ENCODE assay signal across 9 cellular contexts in genomic region chr3:29764603-29765254, GRCh38.
A peak's percentile ranks its signal among the peaks of the same experiment; 100 is the strongest.
DNase-seq lines count a peak whose midpoint lies in the region; ATAC-seq and TF ChIP-seq lines count a peak whose summit lies in the region.
"Had no signal": no experiment of that assay in that cellular context is flagged by ENCODE, and none has a peak within 500 bp of the region (broad histone marks: within the 10 kb centered on the region; RNA-seq: fewer than 3 reads in every experiment).

No MANE protein-coding gene starts in this region.

- H3K4me1 Mint-ChIP-seq in naive thymus-derived CD8-positive, alpha-beta T cell = no peaks in the 10 kb centered on the region
- H3K4me1 Mint-ChIP-seq: B cell had no signal

- H3K36me3 Mint-ChIP-seq in naive thymus-derived CD8-positive, alpha-beta T cell = no peaks in the 10 kb centered on the region

- no peak for TF ChIP-seq POLR2A in upper lobe of left lung (IDR thresholded peaks at IDR 0.05)

- no peak overlapping the region for H3K4me3 ChIP-seq in RWPE2 (ENCODE audit: severe bottlenecking)
- H3K4me3 ChIP-seq in heart right ventricle = no peak overlapping the region
- no peak overlapping the region for H3K4me3 ChIP-seq in upper lobe of left lung

- intact Hi-C loops in heart right ventricle (cut with DNase I) = loop anchor here (1.0 to 10.0 kb wide), 13 partner anchors 72 to 1100 kb away; partner anchors contain the start of gene RBMS3 (in 4 of the 10)

- H3K27me3 Mint-ChIP-seq in naive thymus-derived CD8-positive, alpha-beta T cell = peaks cover 3 to 11% (median 4%) of the 10 kb centered on the region in 5 donors
- H3K27me3 Mint-ChIP-seq: B cell had no signal

- ATAC-seq in RWPE2 (ENCODE audit: low read depth) (peak; percentile 65; the same call in 1 of the 3 replicates), heart right ventricle (peak in 7 of 8 donors; percentile 61 to 77 (median 73)), upper lobe of left lung (ENCODE audit: low FRiP score in 2 of 2) (peak in 1 of 2 donors; percentile 59)
- ATAC-seq in naive thymus-derived CD8-positive, alpha-beta T cell = no peak

- H3K4me3 Mint-ChIP-seq in naive thymus-derived CD8-positive, alpha-beta T cell = no peak overlapping the region
- H3K4me3 Mint-ChIP-seq: B cell had no signal

- H3K4me1 ChIP-seq in RWPE2 (ENCODE audit: insufficient read depth, poor library complexity, severe bottlenecking) (peaks cover 13% of the 10 kb centered on the region), heart right ventricle (peaks cover 1 to 40% (median 32%) of the 10 kb centered on the region in 9 donors), upper lobe of left lung (peaks cover 9 to 29% (median 14%) of the 10 kb centered on the region in 4 donors)

- H3K27ac ChIP-seq in RWPE2 (ENCODE audit: poor library complexity, severe bottlenecking) (peak overlapping the region; percentile 28), heart right ventricle (peak overlapping the region in 1 of 10 donors; percentile 13), upper lobe of left lung (no peak overlapping the region)

- H3K27me3 ChIP-seq in RWPE2 (ENCODE audit: insufficient read depth, poor library complexity, severe bottlenecking) (no peaks in the 10 kb centered on the region), heart right ventricle (no peaks in the 10 kb centered on the region), upper lobe of left lung (no peaks in the 10 kb centered on the region)

- 32 to 35% methylated on average over 2 of the region's 2 CpGs for WGBS in heart right ventricle, 2 donors
- WGBS in upper lobe of left lung, 2 donors = 36 to 43% methylated on average over 2 of the region's 2 CpGs

- TF ChIP-seq CTCF in RWPE2 (IDR thresholded peaks at IDR 0.05; ENCODE audit: poor library complexity, severe bottlenecking) (peak; percentile 97), heart right ventricle (IDR thresholded peaks at IDR 0.05) (peak; percentile 63 to 88 (median 67)), upper lobe of left lung (IDR thresholded peaks at IDR 0.05) (peak in 5 of 6 experiments; percentile 27 to 64 (median 51))

- H3K9me3 ChIP-seq in RWPE2 (ENCODE audit: severe bottlenecking) (no peaks in the 10 kb centered on the region), heart right ventricle (no peaks in the 10 kb centered on the region), upper lobe of left lung (no peaks in the 10 kb centered on the region)

- H3K9me3 Mint-ChIP-seq in naive thymus-derived CD8-positive, alpha-beta T cell = no peaks in the 10 kb centered on the region

- no peak for TF ChIP-seq EP300 in upper lobe of left lung (IDR thresholded peaks at IDR 0.05)

- H3K27ac Mint-ChIP-seq in naive thymus-derived CD8-positive, alpha-beta T cell = no peak overlapping the region
- H3K27ac Mint-ChIP-seq: B cell had no signal

- in situ Hi-C loops in KBM-7 (cut with MboI; ENCODE audit: low pct_unique_long_range_greater_than_20kb, low sequenced_read_pairs) = no loop called here

- no peaks in the 10 kb centered on the region for H3K36me3 ChIP-seq in RWPE2 (ENCODE audit: low read depth)
- no peaks in the 10 kb centered on the region for H3K36me3 ChIP-seq in heart right ventricle
- H3K36me3 ChIP-seq in upper lobe of left lung = no peaks in the 10 kb centered on the region

- POLR2A ChIA-PET in naive thymus-derived CD8-positive, alpha-beta T cell (lab: Charles Lee) = no interaction called here

- DNase-seq in NCI-H1417 (lab: John Stamatoyannopoulos, UW) = peak; percentile 4 to 48 (median 21)
- no peak for DNase-seq in NCI-H1417 treated with DMSO at 0.1 percent for 48 hours (lab: John Stamatoyannopoulos, UW)
- no peak for DNase-seq in RWPE2 (ENCODE audit: low spot score)
- peak in 1 of 2 donors; percentile 74 for DNase-seq in heart right ventricle
- no peak for DNase-seq in upper lobe of left lung
- DNase-seq in NCI-H187 (lab: John Stamatoyannopoulos, UW) = no peak
- DNase-seq in naive thymus-derived CD8-positive, alpha-beta T cell = no peak
- no peak for DNase-seq in KBM-7

Comparison
In these comparisons a context has a peak if more than half of its experiments do, and no peak if none do; other contexts are left out.
1. DNase-seq: peak in NCI-H1417 (3 of 3); none in NCI-H1417 treated with DMSO at 0.1 percent for 48 hours (single experiment), RWPE2 (single experiment), upper lobe of left lung (0 of 2), NCI-H187 (0 of 2), naive thymus-derived CD8-positive, alpha-beta T cell (0 of 10) and KBM-7 (single experiment).
2. ATAC-seq: peak in RWPE2 (single experiment) and heart right ventricle (7 of 8); none in naive thymus-derived CD8-positive, alpha-beta T cell (0 of 2).
3. Peak in every context shown above with its lines, with median percentiles within 50 percentile points of each other: CTCF ChIP-seq.